In the genomic region with DNA sequence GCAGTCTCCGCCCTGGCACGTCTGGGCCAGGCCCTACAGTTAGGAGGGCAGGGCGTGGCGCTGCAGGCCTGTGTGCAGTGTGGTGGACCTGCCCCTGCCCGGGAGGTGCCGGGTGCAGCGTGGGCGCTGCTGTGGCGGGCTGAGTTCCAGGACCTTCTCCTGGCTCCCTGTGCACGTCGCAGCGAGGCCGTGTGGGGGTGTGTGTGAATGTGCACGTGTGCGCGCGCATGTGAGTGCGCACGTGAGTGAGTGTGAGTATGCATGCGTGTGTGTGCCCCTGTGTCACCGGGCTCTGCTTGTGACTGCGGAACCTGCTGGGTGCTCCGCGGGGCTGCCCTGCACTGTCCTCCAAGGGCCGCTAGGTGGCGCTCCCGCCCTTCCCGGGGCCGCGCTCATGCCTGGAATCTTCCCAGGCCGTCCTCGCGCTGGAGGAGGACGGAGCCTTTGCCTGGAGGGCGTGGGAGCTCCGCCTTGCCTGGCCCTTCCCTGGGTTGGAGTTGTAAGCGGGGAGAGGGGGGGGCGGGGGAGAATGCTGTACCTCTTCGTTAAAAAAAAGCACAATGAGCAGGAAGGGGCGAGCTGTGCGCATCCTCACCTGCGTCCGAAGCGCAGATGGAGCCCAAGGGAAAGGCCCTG, we compare ENCODE assay signal across 8 cellular contexts.
DNase-seq lines count a peak whose midpoint lies in the region; ATAC-seq, FAIRE-seq and TF ChIP-seq lines count a peak whose summit lies in the region.

No MANE protein-coding gene starts in this region.

- peak; percentile 38 for FAIRE-seq in GM12892 (lab: Jason Lieb, UNC)

- DNase-seq in GM12892 (ENCODE audit: insufficient read length) (peak; percentile 87), NCI-H226 (peak; percentile 83), dedifferentiated amniotic fluid mesenchymal stem cell (ENCODE audit: extremely low spot score) (peak; percentile 65), lower lobe of right lung (peak; percentile 81)
- peak; percentile 39 to 48 for DNase-seq in activated CD4-positive, alpha-beta T cell treated with anti-CD3 and anti-CD28 coated beads, Interleukin-2, amount 50 U/mL, for 24 hours (ENCODE audit: low read depth in 1 of 2, low spot score in 1 of 2)
- DNase-seq in stimulated activated CD4-positive, alpha-beta T cell treated with anti-CD3 and anti-CD28 coated beads, TNF-alpha, amount 100 ng/mL, for 4 hours (ENCODE audit: low read depth in 3 of 3) = peak in 2 of 3 experiments; percentile 9 to 35

- H3K27me3 ChIP-seq in ACC112 (ENCODE audit: insufficient read depth, low read length) = no peaks in the 10 kb centered on the region
- H3K27me3 ChIP-seq in lower lobe of right lung (ENCODE audit: low read depth) = no peaks in the 10 kb centered on the region

- no peaks in the 10 kb centered on the region for H3K9me3 ChIP-seq in lower lobe of right lung

- intact Hi-C loops in lower lobe of right lung (cut with DNase I) = no loop called here

- H3K4me1 ChIP-seq in ACC112 (ENCODE audit: control insufficient read depth, insufficient read depth, low read length, unreplicated experiment) (peaks cover 28% of the 10 kb centered on the region), lower lobe of right lung (peaks cover 35% of the 10 kb centered on the region)

- peak; percentile 98 for TF ChIP-seq CTCF in lower lobe of right lung (IDR thresholded peaks at IDR 0.05)

- H3K4me3 ChIP-seq in ACC112 (ENCODE audit: low read depth, low read length) = peak overlapping the region; percentile 49; the same call in 1 of the 2 replicates
- H3K4me3 ChIP-seq in lower lobe of right lung = no peak overlapping the region

- H3K27ac ChIP-seq in ACC112 (ENCODE audit: low read depth, low read length) (peak overlapping the region; percentile 31; the same call in 1 of the 2 replicates), lower lobe of right lung (no peak overlapping the region)

- ATAC-seq in lower lobe of right lung (peak; percentile 88 to 91), GM21367 (IDR thresholded peaks at IDR 0.05; ENCODE audit: unreplicated experiment) (no peak)

- no peak for TF ChIP-seq POLR2A in GM12892 (IDR thresholded peaks at IDR 0.05; ENCODE audit: low read depth, low read length)

- H3K36me3 ChIP-seq in ACC112 (ENCODE audit: insufficient read depth, low read length) (no peaks in the 10 kb centered on the region), lower lobe of right lung (peaks cover 44% of the 10 kb centered on the region)

- H3K79me2 ChIP-seq in ACC112 (ENCODE audit: control insufficient read depth, insufficient read depth, low read length, unreplicated experiment) = peaks cover 3% of the 10 kb centered on the region

- H2AFZ ChIP-seq in ACC112 (ENCODE audit: low read length, unreplicated experiment) = no peak overlapping the region

Comparison
In these comparisons a context has a peak if more than half of its experiments do, and no peak if none do; other contexts are left out.
1. DNase-seq: peak in every context shown above with its lines; median percentile 87 in GM12892; 83 in NCI-H226; 81 in lower lobe of right lung; 65 in dedifferentiated amniotic fluid mesenchymal stem cell; 44 in activated CD4-positive, alpha-beta T cell treated with anti-CD3 and anti-CD28 coated beads, Interleukin-2, amount 50 U/mL, for 24 hours; 22 in stimulated activated CD4-positive, alpha-beta T cell treated with anti-CD3 and anti-CD28 coated beads, TNF-alpha, amount 100 ng/mL, for 4 hours.